Comparison of ENCODE assay signal across 25 cellular contexts in genomic region chr3:79910337-79910736, GRCh38.
"Had no signal": no experiment of that assay in that cellular context is flagged by ENCODE, and none has a peak within 500 bp of the region (broad histone marks: within the 10 kb centered on the region; RNA-seq: fewer than 3 reads in every experiment).

No MANE protein-coding gene starts in this region.

- H3K4me1 ChIP-seq: left ventricle myocardium inferior, pancreas, prostate gland, spleen, suprapubic skin, tibial artery, uterus had no signal

- H3K4me3 Mint-ChIP-seq: naive thymus-derived CD4-positive, alpha-beta T cell; natural killer cell treated with Interleukin-12 subunit alpha and Interleukin-12 subunit beta and Interleukin-15 and Interleukin-18, amount 100 ng/mL, for 72 hours; stimulated activated effector memory CD8-positive, alpha-beta T cell treated with anti-CD3 and anti-CD28 coated beads, Interleukin-12 subunit alpha, Interleukin-12 subunit beta, amount 100 ng/mL, for 72 hours; stimulated activated naive CD8-positive, alpha-beta T cell treated with anti-CD3 and anti-CD28 coated beads, Interleukin-15, Interleukin-2, amounts not matched to agents 100 ng/mL and 50 ng/mL, for 24 hours had no signal

- H3K27me3 ChIP-seq: pancreas, spleen, suprapubic skin, tibial artery, uterus had no signal

- H3K27ac ChIP-seq: left ventricle myocardium inferior, pancreas, prostate gland, skin epidermis, spleen, suprapubic skin, thoracic aorta, tibial artery, uterus had no signal

- H3K27ac Mint-ChIP-seq: naive thymus-derived CD4-positive, alpha-beta T cell; natural killer cell treated with Interleukin-12 subunit alpha and Interleukin-12 subunit beta and Interleukin-15 and Interleukin-18, amount 100 ng/mL, for 72 hours; stimulated activated effector memory CD8-positive, alpha-beta T cell treated with anti-CD3 and anti-CD28 coated beads, Interleukin-12 subunit alpha, Interleukin-12 subunit beta, amount 100 ng/mL, for 72 hours; stimulated activated naive CD8-positive, alpha-beta T cell treated with anti-CD3 and anti-CD28 coated beads, Interleukin-15, Interleukin-2, amounts not matched to agents 100 ng/mL and 50 ng/mL, for 24 hours had no signal

- H3K36me3 ChIP-seq: left ventricle myocardium inferior, pancreas, prostate gland, spleen, suprapubic skin, thoracic aorta, tibial artery, uterus had no signal

- ATAC-seq: mucosa of descending colon; naive thymus-derived CD4-positive, alpha-beta T cell; natural killer cell treated with Interleukin-12 subunit alpha and Interleukin-12 subunit beta and Interleukin-15 and Interleukin-18, amount 100 ng/mL, for 72 hours; pancreas; right cardiac atrium; sciatic nerve; stimulated activated effector memory CD8-positive, alpha-beta T cell treated with anti-CD3 and anti-CD28 coated beads, Interleukin-12 subunit alpha, Interleukin-12 subunit beta, amount 100 ng/mL, for 72 hours had no signal

- H3K36me3 Mint-ChIP-seq: naive thymus-derived CD4-positive, alpha-beta T cell; natural killer cell treated with Interleukin-12 subunit alpha and Interleukin-12 subunit beta and Interleukin-15 and Interleukin-18, amount 100 ng/mL, for 72 hours; stimulated activated effector memory CD8-positive, alpha-beta T cell treated with anti-CD3 and anti-CD28 coated beads, Interleukin-12 subunit alpha, Interleukin-12 subunit beta, amount 100 ng/mL, for 72 hours had no signal

- H3K27me3 Mint-ChIP-seq: naive thymus-derived CD4-positive, alpha-beta T cell; natural killer cell treated with Interleukin-12 subunit alpha and Interleukin-12 subunit beta and Interleukin-15 and Interleukin-18, amount 100 ng/mL, for 72 hours; stimulated activated naive CD8-positive, alpha-beta T cell treated with anti-CD3 and anti-CD28 coated beads, Interleukin-15, Interleukin-2, amounts not matched to agents 100 ng/mL and 50 ng/mL, for 24 hours had no signal

- DNase-seq: islet precursor cell; left ventricle myocardium inferior; midbrain; mucosa of descending colon; naive thymus-derived CD4-positive, alpha-beta T cell; nucleus accumbens; pancreas; posterior cingulate gyrus; retina; right cardiac atrium; spleen; stimulated activated CD4-positive, alpha-beta T cell treated with anti-CD3 and anti-CD28 coated beads, Interleukin-4, amount 100 ng/mL, for 24 hours; stimulated activated naive CD4-positive, alpha-beta T cell; tibial artery; trophoblast cell; uterus had no signal

- H3K9me3 ChIP-seq: left ventricle myocardium inferior, mucosa of descending colon, pancreas, prostate gland, suprapubic skin, thoracic aorta, tibial artery, uterus had no signal

- H3K4me1 Mint-ChIP-seq: naive thymus-derived CD4-positive, alpha-beta T cell; stimulated activated effector memory CD8-positive, alpha-beta T cell treated with anti-CD3 and anti-CD28 coated beads, Interleukin-12 subunit alpha, Interleukin-12 subunit beta, amount 100 ng/mL, for 72 hours had no signal

- H3K4me3 ChIP-seq: left ventricle myocardium inferior, lung, mucosa of descending colon, pancreas, prostate gland, skin epidermis, spleen, suprapubic skin, thoracic aorta, tibial artery, uterus had no signal
